Comparison of ENCODE assay signal across 8 cellular contexts in genomic region chr14:100237735-100238418, GRCh38. TPM values are rescaled to one million over a fixed set of nuclear protein-coding genes. Genes with fewer than 3 reads are reported as not detected.
A peak's percentile ranks its signal among the peaks of the same experiment; 100 is the strongest.
DNase-seq lines count a peak whose midpoint lies in the region; ATAC-seq and TF ChIP-seq lines count a peak whose summit lies in the region.

No MANE protein-coding gene starts in this region.

- peak; percentile 67 for DNase-seq in NCI-H2227 (lab: John Stamatoyannopoulos, UW; ENCODE audit: unreplicated experiment)
- no peak for DNase-seq in NCI-H2227 treated with DMSO at 0.1 percent for 48 hours (lab: John Stamatoyannopoulos, UW)
- no peak for DNase-seq in NT2/D1 (ENCODE audit: low read depth, low spot score)
- DNase-seq in activated T-helper 1 cell treated with Interleukin-2 at 50 U/mL for 16 hours (ENCODE audit: low read depth) = peak; percentile 10
- DNase-seq in fibroblast of villous mesenchyme (ENCODE audit: low read depth) = peak; percentile 50
- DNase-seq in neuronal stem cell (ENCODE audit: low spot score) = peak; percentile 41
- peak; percentile 71 to 81 for DNase-seq in aorta

- no peak for TF ChIP-seq CTCF in fibroblast of villous mesenchyme (IDR thresholded peaks at IDR 0.05; ENCODE audit: insufficient read depth, low read depth, low read length)

- peak overlapping the region; percentile 70 for H3K4me3 ChIP-seq in NT2/D1 (ENCODE audit: insufficient read length, low read depth)
- peak overlapping the region; percentile 90 for H3K4me3 ChIP-seq in fibroblast of villous mesenchyme (ENCODE audit: low read depth, low read length)
- peak overlapping the region; percentile 99 to 100 for H3K4me3 ChIP-seq in neuronal stem cell (ENCODE audit: low read length in 2 of 2)
- H3K4me3 ChIP-seq in aorta (ENCODE audit: low read length in 2 of 2) = peak overlapping the region; percentile 82 to 90

- H3K36me3 ChIP-seq in NT2/D1 (ENCODE audit: insufficient read depth, insufficient read length, low read length) = peaks cover 30% of the 10 kb centered on the region
- H3K36me3 ChIP-seq in neuronal stem cell (replicated peaks in 1 of 2; ENCODE audit: control insufficient read depth in 2 of 2, insufficient read depth in 2 of 2, low read length in 2 of 2) = peaks cover 2 to 47% of the 10 kb centered on the region in 2 donors
- H3K36me3 ChIP-seq in aorta (ENCODE audit: control insufficient read depth in 1 of 2, insufficient read depth in 2 of 2, low read length in 1 of 2) = no peaks in the 10 kb centered on the region

- peak overlapping the region; percentile 64 for H3K4me2 ChIP-seq in neuronal stem cell (ENCODE audit: insufficient read depth, low read length, poor library complexity, severe bottlenecking)

- peak overlapping the region; percentile 99 for H3K27ac ChIP-seq in neuronal stem cell (replicated peaks; ENCODE audit: low read length)
- H3K27ac ChIP-seq in aorta (ENCODE audit: low read depth in 1 of 2, low read length in 2 of 2) = peak overlapping the region; percentile 90 to 92

- H2BK120ac ChIP-seq in neuronal stem cell (ENCODE audit: low read depth, low read length) = peak overlapping the region; percentile 96

- H3K14ac ChIP-seq in neuronal stem cell (ENCODE audit: low read length) = peak overlapping the region; percentile 71

- H3K27me3 ChIP-seq in NT2/D1 (ENCODE audit: insufficient read depth, insufficient read length) = no peaks in the 10 kb centered on the region
- no peaks in the 10 kb centered on the region for H3K27me3 ChIP-seq in neuronal stem cell (ENCODE audit: control insufficient read depth in 3 of 3, insufficient read depth in 3 of 3, low read depth in 1 of 3, low read length in 3 of 3)
- H3K27me3 ChIP-seq in aorta (ENCODE audit: control insufficient read depth in 1 of 2, insufficient read depth in 2 of 2, low read length in 1 of 2) = no peaks in the 10 kb centered on the region

- H2AK5ac ChIP-seq in neuronal stem cell (ENCODE audit: low read depth, low read length) = peak overlapping the region; percentile 92

- WGBS in neuronal stem cell (ENCODE audit: extremely low coverage in 2 of 2, insufficient read length in 2 of 2, insufficient replicate concordance in 1 of 2), 2 donors = no CpG with 5 or more reads among the region's 64 CpGs
- WGBS in aorta, 2 donors = 0 to 1% methylated on average over 54 to 64 of the region's 64 CpGs

- H2AFZ ChIP-seq in neuronal stem cell (ENCODE audit: low read length) = peak overlapping the region; percentile 79

- no peak overlapping the region for H2BK15ac ChIP-seq in neuronal stem cell (ENCODE audit: low read length)

- peak overlapping the region; percentile 100 for H3K18ac ChIP-seq in neuronal stem cell (ENCODE audit: low read length)

- peak overlapping the region; percentile 96 for H3K23ac ChIP-seq in neuronal stem cell (ENCODE audit: low read depth, low read length, poor library complexity)

- H2BK12ac ChIP-seq in neuronal stem cell (ENCODE audit: low read length) = no peak overlapping the region

- intact Hi-C loops in aorta (cut with DNase I) = loop anchor here in 1 of 2 donors (2.0 to 5.0 kb wide), 2 partner anchors 23 to 69 kb away; partner anchors contain the start of gene SLC25A29

- H3K79me1 ChIP-seq in neuronal stem cell (ENCODE audit: low read depth, low read length) = peaks cover 10% of the 10 kb centered on the region

- H3K9me3 ChIP-seq in NT2/D1 (ENCODE audit: insufficient read depth, low read length) = no peaks in the 10 kb centered on the region
- no peaks in the 10 kb centered on the region for H3K9me3 ChIP-seq in neuronal stem cell (replicated peaks in 1 of 2; ENCODE audit: control insufficient read depth in 2 of 2, insufficient read depth in 1 of 2, low read depth in 1 of 2, low read length in 2 of 2)
- no peaks in the 10 kb centered on the region for H3K9me3 ChIP-seq in aorta (ENCODE audit: control insufficient read depth, low read length)

- ATAC-seq in HG03439 (IDR thresholded peaks at IDR 0.05; ENCODE audit: unreplicated experiment) (peak; percentile 18), aorta (ENCODE audit: low FRiP score) (no peak)

- H4K91ac ChIP-seq in neuronal stem cell (ENCODE audit: low read depth, low read length, poor library complexity) = no peak overlapping the region

- H3K9ac ChIP-seq in NT2/D1 (ENCODE audit: insufficient read length, low read depth) = peak overlapping the region; percentile 94
- H3K9ac ChIP-seq in neuronal stem cell (ENCODE audit: low read depth, low read length, poor library complexity) = peak overlapping the region; percentile 99

- H3K4me1 ChIP-seq in NT2/D1 (ENCODE audit: insufficient read depth, insufficient read length) (peaks cover 4% of the 10 kb centered on the region), neuronal stem cell (ENCODE audit: control insufficient read depth in 2 of 2, insufficient read depth in 1 of 2, low read depth in 1 of 2, low read length in 2 of 2) (peaks cover 1 to 12% of the 10 kb centered on the region in 2 donors), aorta (ENCODE audit: control insufficient read depth in 1 of 2, insufficient read depth in 2 of 2, low read length in 2 of 2) (peaks cover 2% of the 10 kb centered on the region in 2 donors)

- peak overlapping the region; percentile 93 for H2BK5ac ChIP-seq in neuronal stem cell (ENCODE audit: low read length)

- no peak overlapping the region for H4K8ac ChIP-seq in neuronal stem cell (ENCODE audit: low read depth, low read length)

- H3K4ac ChIP-seq in neuronal stem cell (ENCODE audit: low read length) = peak overlapping the region; percentile 37

RNA-seq across cellular contexts. Expression of gene YY1, which starts 1.1 kb away (rescaled TPM):
- 38.3 and 53.1 TPM in 2 replicates for total RNA-seq in fibroblast of villous mesenchyme
- 115 TPM for polyA plus RNA-seq in neuronal stem cell (2013, experiment 1 of 2)
- 129 TPM for polyA plus RNA-seq in neuronal stem cell (2013, experiment 2 of 2)
- total RNA-seq in aorta = 10 to 100 TPM; 46.0 to 57.3 TPM
- 10 to 100 TPM; 23.1 to 36.1 TPM for polyA plus RNA-seq in aorta

Comparison
In these comparisons a context has a peak if more than half of its experiments do, and no peak if none do; other contexts are left out.
1. DNase-seq: peak in NCI-H2227 (single experiment), activated T-helper 1 cell treated with Interleukin-2 at 50 U/mL for 16 hours (single experiment), fibroblast of villous mesenchyme (single experiment), neuronal stem cell (single experiment) and aorta (2 of 2); none in NCI-H2227 treated with DMSO at 0.1 percent for 48 hours (single experiment) and NT2/D1 (single experiment).
2. Peak in every context shown above with its lines, with median percentiles within 50 percentile points of each other: H3K4me3 ChIP-seq.